In genomic region chr16:7363397-7364053, GRCh38 we compare ENCODE assay signal across 23 cellular contexts. TPM values are rescaled to one million over a fixed set of nuclear protein-coding genes. Genes with fewer than 3 reads are reported as not detected.
DNase-seq lines count a peak whose midpoint lies in the region; TF ChIP-seq lines count a peak whose summit lies in the region.
"Had no signal": no experiment of that assay in that cellular context is flagged by ENCODE, and none has a peak within 500 bp of the region (broad histone marks: within the 10 kb centered on the region; RNA-seq: fewer than 3 reads in every experiment).

No MANE protein-coding gene starts in this region.

- no peak overlapping the region for H2AFZ ChIP-seq in neural progenitor cell (replicated peaks)

- H3K27ac ChIP-seq in neural progenitor cell (no peak overlapping the region), esophagus squamous epithelium (no peak overlapping the region)
- H3K27ac ChIP-seq: gastroesophageal sphincter, lower lobe of right lung, RWPE1, sigmoid colon, transverse colon had no signal

- H3K36me3 ChIP-seq in neural progenitor cell (no peaks in the 10 kb centered on the region), esophagus squamous epithelium (no peaks in the 10 kb centered on the region)
- H3K36me3 ChIP-seq: gastroesophageal sphincter, lower lobe of right lung, sigmoid colon, transverse colon had no signal

- H3K4me2 ChIP-seq in neural progenitor cell: peak overlapping the region; percentile 52

- H3F3A ChIP-seq in neural progenitor cell (ENCODE audit: low read depth): peaks cover 31% of the 10 kb centered on the region

- H3K27ac Mint-ChIP-seq in neural progenitor cell: no peak overlapping the region
- H3K27ac Mint-ChIP-seq: activated CD4-positive, alpha-beta T cell treated with anti-CD3 and anti-CD28 coated beads, Interleukin-2, amount 10 ng/mL, durations not matched to agents 7 days and 5 days; CD4-positive, CD25-positive, alpha-beta regulatory T cell had no signal

- H3K9me3 Mint-ChIP-seq in neural progenitor cell: no peaks in the 10 kb centered on the region

- no peak for TF ChIP-seq CTCF in neural progenitor cell (IDR thresholded peaks at IDR 0.05)
- no peak for TF ChIP-seq CTCF in esophagus squamous epithelium (IDR thresholded peaks at IDR 0.05)

- no peaks in the 10 kb centered on the region for H3K36me3 Mint-ChIP-seq in neural progenitor cell
- H3K36me3 Mint-ChIP-seq: CD4-positive, CD25-positive, alpha-beta regulatory T cell had no signal

- H3K4me1 Mint-ChIP-seq in neural progenitor cell: peaks cover 6% of the 10 kb centered on the region
- H3K4me1 Mint-ChIP-seq: activated CD4-positive, alpha-beta T cell treated with anti-CD3 and anti-CD28 coated beads, Interleukin-2, amount 10 ng/mL, durations not matched to agents 7 days and 5 days; CD4-positive, CD25-positive, alpha-beta regulatory T cell had no signal

- no peak for TF ChIP-seq POLR2A in esophagus squamous epithelium (IDR thresholded peaks at IDR 0.05)

- H3K4me1 ChIP-seq in neural progenitor cell (peaks cover 27% of the 10 kb centered on the region), esophagus squamous epithelium (peaks cover 0 to 5% (median 0%) of the 10 kb centered on the region in 3 donors)
- H3K4me1 ChIP-seq: lower lobe of right lung had no signal

- intact Hi-C loops in esophagus squamous epithelium (cut with DNase I): no loop called here

- H3K4me3 ChIP-seq in neural progenitor cell (no peak overlapping the region), esophagus squamous epithelium (no peak overlapping the region)
- H3K4me3 ChIP-seq: gastroesophageal sphincter, lower lobe of right lung, sigmoid colon, transverse colon had no signal

- H3K9me3 ChIP-seq in neural progenitor cell (ENCODE audit: low read depth) (no peaks in the 10 kb centered on the region), esophagus squamous epithelium (no peaks in the 10 kb centered on the region)
- H3K9me3 ChIP-seq: gastroesophageal sphincter, lower lobe of right lung, sigmoid colon, transverse colon had no signal

- H3K9ac ChIP-seq in neural progenitor cell: no peak overlapping the region

- no peaks in the 10 kb centered on the region for H3K79me2 ChIP-seq in neural progenitor cell (ENCODE audit: low read depth)

- H3K27me3 Mint-ChIP-seq in neural progenitor cell (ENCODE audit: insufficient read depth, low read depth): peaks cover 2% of the 10 kb centered on the region
- H3K27me3 Mint-ChIP-seq: activated CD4-positive, alpha-beta T cell treated with anti-CD3 and anti-CD28 coated beads, Interleukin-2, amount 10 ng/mL, durations not matched to agents 7 days and 5 days; CD4-positive, CD25-positive, alpha-beta regulatory T cell had no signal

- H4K20me1 ChIP-seq in neural progenitor cell (ENCODE audit: low read depth): peaks cover 5% of the 10 kb centered on the region

- no peaks in the 10 kb centered on the region for H3K27me3 ChIP-seq in neural progenitor cell
- H3K27me3 ChIP-seq in esophagus squamous epithelium: no peaks in the 10 kb centered on the region
- H3K27me3 ChIP-seq: gastroesophageal sphincter, sigmoid colon, transverse colon had no signal

- 11 to 21% methylated on average over 12 of the region's 12 CpGs for WGBS in esophagus squamous epithelium, 2 donors

- DNase-seq in H4 (ENCODE audit: low spot score) (peak; percentile 29), NCI-H748 (lab: John Stamatoyannopoulos, UW; ENCODE audit: unreplicated experiment) (peak; percentile 68), globus pallidus (ENCODE audit: low spot score) (peak; percentile 3), neural progenitor cell (ENCODE audit: low spot score) (peak; percentile 9), iPS-NIHi11 (ENCODE audit: low spot score) (no peak), NCI-H526 (lab: John Stamatoyannopoulos, UW) (no peak), esophagus squamous epithelium (lab: John Stamatoyannopoulos, UW) (no peak), NOMO-1 treated with dmso at 0.1 percent for 144 hours (lab: John Stamatoyannopoulos, UW; ENCODE audit: unreplicated experiment) (no peak)
- DNase-seq: activated CD4-positive, alpha-beta T cell treated with anti-CD3 and anti-CD28 coated beads, Interleukin-2, amount 10 ng/mL, durations not matched to agents 7 days and 5 days; activated effector memory CD4-positive, alpha-beta T cell treated with anti-CD3 and anti-CD28 coated beads, Interleukin-2, amount 50 U/mL, for 16 hours; CD4-positive, CD25-positive, alpha-beta regulatory T cell; erythroblast; KBM-7; lower lobe of right lung; MV-4-11; NK-92 treated with Interleukin-12 subunit alpha and Interleukin-12 subunit beta, amount 100 ng/mL, for 24 hours; sigmoid colon; stimulated activated naive CD4-positive, alpha-beta T cell; SW 1271; transverse colon had no signal

- H3K4me3 Mint-ChIP-seq in neural progenitor cell: no peak overlapping the region
- H3K4me3 Mint-ChIP-seq: activated CD4-positive, alpha-beta T cell treated with anti-CD3 and anti-CD28 coated beads, Interleukin-2, amount 10 ng/mL, durations not matched to agents 7 days and 5 days; CD4-positive, CD25-positive, alpha-beta regulatory T cell had no signal

RNA-seq across cellular contexts. Expression of gene RBFOX1, which starts 30.9 kb away (rescaled TPM):
- total RNA-seq in H4 (2014; rRNA removed; shearing (Covaris generic)): 0.31 TPM in 1 of 2 replicates, not detected in the other
- 1.2 and 1.5 TPM in 2 replicates for total RNA-seq in neural progenitor cell (ENCODE audit: low replicate concordance)
- total RNA-seq in esophagus squamous epithelium: not detected
- total RNA-seq: activated CD4-positive, alpha-beta T cell treated with anti-CD3 and anti-CD28 coated beads, Interleukin-2, amount 10 ng/mL, durations not matched to agents 7 days and 5 days; CD4-positive, CD25-positive, alpha-beta regulatory T cell; lower lobe of right lung; osteoblast had no signal

Comparison
In these comparisons a context has a peak if more than half of its experiments do, and no peak if none do; other contexts are left out.
1. DNase-seq: peak in H4 (single experiment), NCI-H748 (single experiment), globus pallidus (single experiment) and neural progenitor cell (single experiment); none in iPS-NIHi11 (single experiment), NCI-H526 (0 of 2), esophagus squamous epithelium (single experiment) and NOMO-1 treated with dmso at 0.1 percent for 144 hours (single experiment).